In the genomic region with DNA sequence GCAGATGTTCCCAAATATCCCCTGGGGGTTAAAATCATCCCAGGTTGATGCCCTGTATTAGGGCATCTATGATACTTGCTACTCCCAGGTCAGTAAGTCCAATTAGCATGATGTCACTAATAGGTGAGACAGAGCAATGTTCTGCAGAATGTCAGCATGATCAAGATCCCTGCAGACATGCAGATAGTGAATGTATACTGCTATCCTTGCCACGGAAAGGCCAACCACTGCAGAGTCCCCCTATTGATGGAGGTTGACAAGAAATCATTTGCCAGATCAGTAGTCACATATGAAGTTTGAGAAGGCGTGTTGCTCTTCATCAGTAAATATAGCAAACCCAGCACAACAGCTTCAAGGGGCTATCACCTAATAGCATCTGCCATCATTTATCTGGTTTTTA, we compare ENCODE assay signal across 30 cellular contexts.
"Had no signal": no experiment of that assay in that cellular context is flagged by ENCODE, and none has a peak within 500 bp of the region (broad histone marks: within the 10 kb centered on the region; RNA-seq: fewer than 3 reads in every experiment).

No MANE protein-coding gene starts in this region.

- H3K9me3 ChIP-seq: colonic mucosa, esophagus muscularis mucosa, esophagus squamous epithelium, gastrocnemius medialis, gastroesophageal sphincter, heart left ventricle had no signal

- DNase-seq: colonic mucosa; cortex of kidney; dermis blood vessel endothelial cell; dorsolateral prefrontal cortex; effector CD4-positive, alpha-beta T cell; effector CD8-positive, alpha-beta T cell; effector memory CD4-positive, alpha-beta T cell; effector memory CD8-positive, alpha-beta T cell; endodermal cell; erythroblast; esophagus squamous epithelium; foreskin fibroblast; foreskin keratinocyte; foreskin melanocyte; gastrocnemius medialis; glutamatergic neuron; head of caudate nucleus; heart left ventricle; heart right ventricle had no signal

- H2AFZ ChIP-seq: hepatocyte had no signal

- H3K4me3 ChIP-seq: colonic mucosa, coronary artery, dorsolateral prefrontal cortex, esophagus muscularis mucosa, esophagus squamous epithelium, gastrocnemius medialis, gastroesophageal sphincter, heart left ventricle, heart right ventricle, hepatocyte had no signal

- H3K27ac Mint-ChIP-seq: dendritic cell treated with granulocyte-macrophage colony-stimulating factor and Interleukin-4, amounts not matched to agents 40 ng/mL and 50 ng/mL, for 4 days; effector memory CD8-positive, alpha-beta T cell; endodermal cell had no signal

- H3K4me1 ChIP-seq: colonic mucosa, esophagus muscularis mucosa, esophagus squamous epithelium, foreskin keratinocyte, gastrocnemius medialis, gastroesophageal sphincter, heart left ventricle, heart right ventricle had no signal

- ATAC-seq: effector memory CD8-positive, alpha-beta T cell; esophagus mucosa; foreskin keratinocyte; gastrocnemius medialis; gastroesophageal sphincter; heart left ventricle; heart right ventricle had no signal

- H3K79me2 ChIP-seq: hepatocyte had no signal

- H3K27me3 ChIP-seq: colonic mucosa, gastrocnemius medialis, hepatocyte had no signal

- H3K9me3 Mint-ChIP-seq: dendritic cell treated with granulocyte-macrophage colony-stimulating factor and Interleukin-4, amounts not matched to agents 40 ng/mL and 50 ng/mL, for 4 days; effector memory CD8-positive, alpha-beta T cell; endodermal cell had no signal

- H3K27ac ChIP-seq: colonic mucosa, coronary artery, dorsolateral prefrontal cortex, epithelial cell of prostate, esophagus muscularis mucosa, esophagus squamous epithelium, foreskin keratinocyte, gastrocnemius medialis, gastroesophageal sphincter, heart left ventricle, heart right ventricle, hepatocyte had no signal

- H3K36me3 ChIP-seq: colonic mucosa, esophagus muscularis mucosa, esophagus squamous epithelium, gastrocnemius medialis, gastroesophageal sphincter, heart left ventricle, heart right ventricle had no signal

- H3K4me3 Mint-ChIP-seq: dendritic cell treated with granulocyte-macrophage colony-stimulating factor and Interleukin-4, amounts not matched to agents 40 ng/mL and 50 ng/mL, for 4 days; effector memory CD8-positive, alpha-beta T cell; endodermal cell had no signal

- H3K4me2 ChIP-seq: hepatocyte had no signal

- FAIRE-seq: colon, endometrium, endothelial cell of umbilical vein, frontal cortex had no signal
